27 cellular contexts compared by ENCODE assay signal in genomic region chr9:94599102-94599501, GRCh38. TPM values are rescaled to one million over a fixed set of nuclear protein-coding genes. Genes with fewer than 3 reads are reported as not detected.
DNase-seq lines count a peak whose midpoint lies in the region; ATAC-seq, FAIRE-seq and TF ChIP-seq lines count a peak whose summit lies in the region.
"Had no signal": no experiment of that assay in that cellular context is flagged by ENCODE, and none has a peak within 500 bp of the region (broad histone marks: within the 10 kb centered on the region; RNA-seq: fewer than 3 reads in every experiment).

No MANE protein-coding gene starts in this region.

- TF ChIP-seq POLR2A in HepG2 (IDR thresholded peaks at IDR 0.05; ENCODE audit: insufficient read depth in 1 of 2, low read depth in 2 of 2, low read length in 2 of 2) (no peak), right lobe of liver (IDR thresholded peaks at IDR 0.05) (no peak)

- FAIRE-seq in HepG2 (lab: Jason Lieb, UNC) (no peak), small intestine (lab: Jason Lieb, UNC) (no peak)
- FAIRE-seq: A549, D721Med, GM12891, GM18507, H54 had no signal

- ATAC-seq in HepG2 (peak; percentile 57), right lobe of liver (no peak)
- no peak for ATAC-seq in naive thymus-derived CD8-positive, alpha-beta T cell
- ATAC-seq: A549 had no signal

- TF ChIP-seq EP300 in HepG2 (IDR thresholded peaks at IDR 0.05; ENCODE audit: low read depth in 2 of 2, low read length in 2 of 2), result no peak
- TF ChIP-seq EP300 in HepG2 (CRISPR knock-in tag; IDR thresholded peaks at IDR 0.05; ENCODE audit: borderline replicate concordance), result no peak

- H3K36me3 ChIP-seq in HepG2 (replicated peaks in 1 of 2; ENCODE audit: control insufficient read depth in 1 of 2, insufficient read depth in 2 of 2, low read length in 2 of 2), result no peaks in the 10 kb centered on the region
- H3K36me3 ChIP-seq in right lobe of liver, result peaks cover 0 to 16% (median 3%) of the 10 kb centered on the region in 4 donors
- H3K36me3 ChIP-seq in skeletal muscle tissue (ENCODE audit: control insufficient read depth in 3 of 3, insufficient read depth in 3 of 3, low read length in 3 of 3), result no peaks in the 10 kb centered on the region
- peaks cover 0 to 3% of the 10 kb centered on the region in 2 donors for H3K36me3 ChIP-seq in small intestine (ENCODE audit: control insufficient read depth in 2 of 2, insufficient read depth in 2 of 2, low read length in 2 of 2)
- H3K36me3 ChIP-seq: BE2C; BLaER1 treated with 17β-estradiol and CSF1 and Interleukin-3, amounts not matched to agents 10 nM and 100 nM; HAP-1 had no signal

- no peaks in the 10 kb centered on the region for H3K9me3 ChIP-seq in HepG2 (ENCODE audit: low read length)
- no peaks in the 10 kb centered on the region for H3K9me3 ChIP-seq in right lobe of liver
- no peaks in the 10 kb centered on the region for H3K9me3 ChIP-seq in skeletal muscle tissue (ENCODE audit: control insufficient read depth in 3 of 3, low read length in 3 of 3)
- H3K9me3 ChIP-seq in small intestine (ENCODE audit: control insufficient read depth, low read depth), result no peaks in the 10 kb centered on the region
- H3K9me3 ChIP-seq: A549; BE2C; BLaER1 treated with 17β-estradiol and CSF1 and Interleukin-3, amounts not matched to agents 10 nM and 100 nM; HAP-1 had no signal

- H3K9ac ChIP-seq in HepG2 (ENCODE audit: insufficient read depth, low read depth, low read length), result no peak overlapping the region
- H3K9ac ChIP-seq in skeletal muscle tissue (ENCODE audit: low read depth in 1 of 3, low read length in 3 of 3), result peak overlapping the region in 2 of 3 donors; percentile 19 to 47
- H3K9ac ChIP-seq: BLaER1 treated with 17β-estradiol and CSF1 and Interleukin-3, amounts not matched to agents 10 nM and 100 nM had no signal

- peaks cover 38% of the 10 kb centered on the region for H3K4me1 ChIP-seq in HepG2 (ENCODE audit: insufficient read depth, low read length)
- peaks cover 0 to 15% (median 5%) of the 10 kb centered on the region in 4 donors for H3K4me1 ChIP-seq in right lobe of liver
- H3K4me1 ChIP-seq in skeletal muscle tissue (ENCODE audit: control insufficient read depth in 3 of 3, insufficient read depth in 3 of 3, low read length in 3 of 3), result peaks cover 23 to 39% (median 28%) of the 10 kb centered on the region in 3 donors
- H3K4me1 ChIP-seq in small intestine (ENCODE audit: control insufficient read depth in 2 of 2, insufficient read depth in 1 of 2, low read depth in 1 of 2, low read length in 1 of 2), result peaks cover 0 to 4% of the 10 kb centered on the region in 2 donors
- H3K4me1 ChIP-seq: A549, BE2C had no signal

- TF ChIP-seq CTCF in HepG2 (CRISPR knock-in tag; IDR thresholded peaks at IDR 0.05), result no peak
- no peak for TF ChIP-seq CTCF in right lobe of liver (IDR thresholded peaks at IDR 0.05)

- H3K4me3 ChIP-seq in HepG2 (replicated peaks in 1 of 3; ENCODE audit: insufficient read depth in 1 of 3, low read depth in 2 of 3, low read length in 3 of 3) (no peak overlapping the region), right lobe of liver (no peak overlapping the region), skeletal muscle tissue (ENCODE audit: low read length in 3 of 3) (no peak overlapping the region), small intestine (ENCODE audit: low read depth in 1 of 2, low read length in 2 of 2) (no peak overlapping the region)
- H3K4me3 ChIP-seq: A549; BLaER1 treated with 17β-estradiol and CSF1 and Interleukin-3, amounts not matched to agents 10 nM and 100 nM; HAP-1 had no signal

- no peaks in the 10 kb centered on the region for H3K79me2 ChIP-seq in HepG2 (ENCODE audit: insufficient read depth, low read length)

- no peaks in the 10 kb centered on the region for H4K20me1 ChIP-seq in HepG2 (ENCODE audit: insufficient read depth, low read length)
- H4K20me1 ChIP-seq: BLaER1 treated with 17β-estradiol and CSF1 and Interleukin-3, amounts not matched to agents 10 nM and 100 nM had no signal

- no peak for TF ChIP-seq RAD21 in HepG2 (CRISPR knock-in tag; IDR thresholded peaks at IDR 0.05)

- no peak overlapping the region for H3K27ac Mint-ChIP-seq in naive thymus-derived CD8-positive, alpha-beta T cell
- H3K27ac Mint-ChIP-seq: CD4-positive, alpha-beta T cell; HFFc6 had no signal

- H3K4me1 Mint-ChIP-seq in naive thymus-derived CD8-positive, alpha-beta T cell, result peaks cover 3 to 6% (median 4%) of the 10 kb centered on the region in 4 donors

- no peaks in the 10 kb centered on the region for H3K36me3 Mint-ChIP-seq in naive thymus-derived CD8-positive, alpha-beta T cell
- H3K36me3 Mint-ChIP-seq: CD8-positive, alpha-beta memory T cell had no signal

- in situ Hi-C loops in HepG2 (cut with HindIII; ENCODE audit: extremely low pct_ligation_motif_present, low pct_unique_long_range_greater_than_20kb), result no loop called here

- POLR2A ChIA-PET in HepG2 (lab: Yijun Ruan, JAX), result no interaction called here
- POLR2A ChIA-PET in naive thymus-derived CD8-positive, alpha-beta T cell (lab: Charles Lee), result no interaction called here

- H2AFZ ChIP-seq in HepG2 (ENCODE audit: low read length), result no peak overlapping the region

- DNase-seq in HepG2 (ENCODE audit: low spot score) (no peak), right lobe of liver (no peak), mesenteric fat pad (ENCODE audit: low spot score) (peak; percentile 35), small intestine (no peak), GDM1 (lab: John Stamatoyannopoulos, UW) (no peak)
- no peak for DNase-seq in naive thymus-derived CD8-positive, alpha-beta T cell
- DNase-seq: 8988T; ACHN; AML-193; BE2C; CD4-positive, alpha-beta T cell; CD8-positive, alpha-beta memory T cell; DMS 273 treated with DMSO at 0.1 percent for 48 hours; DMS79; EL; GF-D8; GOT3; HFFc6 had no signal

- no peak overlapping the region for H3K27ac ChIP-seq in HepG2 (ENCODE audit: extremely low read length, insufficient read depth, low read length)
- no peak overlapping the region for H3K27ac ChIP-seq in right lobe of liver
- peak overlapping the region; percentile 97 for H3K27ac ChIP-seq in skeletal muscle tissue (ENCODE audit: low read depth, low read length)
- H3K27ac ChIP-seq in small intestine (ENCODE audit: low read depth in 1 of 2, low read length in 1 of 2), result no peak overlapping the region
- H3K27ac ChIP-seq: A549; BLaER1 treated with 17β-estradiol and CSF1 and Interleukin-3, amounts not matched to agents 10 nM and 100 nM had no signal

- no peak overlapping the region for H3K4me3 Mint-ChIP-seq in naive thymus-derived CD8-positive, alpha-beta T cell
- H3K4me3 Mint-ChIP-seq: CD14-positive monocyte; CD4-positive, alpha-beta T cell; CD8-positive, alpha-beta memory T cell; HFFc6 had no signal

- H3K27me3 Mint-ChIP-seq in naive thymus-derived CD8-positive, alpha-beta T cell, result peaks cover 0 to 12% (median 7%) of the 10 kb centered on the region in 5 donors

- WGBS in HepG2 (ENCODE audit: low lambda C conversion rate), result 35% methylated on average over 7 of the region's 7 CpGs
- WGBS in right lobe of liver (ENCODE audit: insufficient coverage, low coverage, low lambda C conversion rate, missing lambda C conversion rate), result 40% methylated on average over 1 of the region's 7 CpGs
- WGBS in small intestine, 3 donors, result 86 to 94% (median 92%) methylated on average over 7 of the region's 7 CpGs

- BruUV-seq in HepG2 (replicated peaks; lab: Mats Ljungman, UMichigan), result no TSS peak

- intact Hi-C loops in HepG2 (cut with micrococcal nuclease; ENCODE audit: unreplicated experiment), result no loop called here
- intact Hi-C loops in right lobe of liver (cut with DNase I), result no loop called here

- no peaks in the 10 kb centered on the region; a peak in 1 of 5 replicates for H3K27me3 ChIP-seq in HepG2 (ENCODE audit: control insufficient read depth in 1 of 2, insufficient read depth in 2 of 2, low read length in 2 of 2)
- no peaks in the 10 kb centered on the region for H3K27me3 ChIP-seq in right lobe of liver
- no peaks in the 10 kb centered on the region for H3K27me3 ChIP-seq in skeletal muscle tissue (ENCODE audit: control insufficient read depth in 3 of 3, insufficient read depth in 3 of 3, low read length in 3 of 3)
- no peaks in the 10 kb centered on the region for H3K27me3 ChIP-seq in small intestine (ENCODE audit: control insufficient read depth in 2 of 2, insufficient read depth in 2 of 2, low read length in 2 of 2)
- H3K27me3 ChIP-seq: BE2C; BLaER1 treated with 17β-estradiol and CSF1 and Interleukin-3, amounts not matched to agents 10 nM and 100 nM had no signal

- CTCF ChIA-PET in HepG2 (lab: Yijun Ruan, JAX; ENCODE audit: low intra/inter-chr PET ratio, low total read pairs), result no interaction called here

- H3K9me3 Mint-ChIP-seq in naive thymus-derived CD8-positive, alpha-beta T cell, result no peaks in the 10 kb centered on the region
- H3K9me3 Mint-ChIP-seq: CD4-positive, alpha-beta T cell; CD8-positive, alpha-beta memory T cell; HFFc6 had no signal

- no peak overlapping the region for H3K4me2 ChIP-seq in HepG2 (ENCODE audit: low read depth, low read length)
- H3K4me2 ChIP-seq: A549; BLaER1 treated with 17β-estradiol and CSF1 and Interleukin-3, amounts not matched to agents 10 nM and 100 nM had no signal

RNA-seq across cellular contexts. Expression of gene FBP2, which starts 5.5 kb away (rescaled TPM):
- total RNA-seq in HepG2 (2016; rRNA removed; fragmentation: Illumina TruSeq; extraction: Trizol) (not detected in 2 replicates), right lobe of liver (not detected), mesenteric fat pad (not detected), skeletal muscle tissue (72.5 TPM)
- total RNA-seq in HepG2 (2016; cell fraction: cytosol; rRNA removed; fragmentation: Illumina TruSeq; extraction: Trizol; ENCODE audit: low read depth), result not detected in 2 replicates
- not detected in 2 replicates for total RNA-seq in HepG2 (2016; cell fraction: insoluble cytoplasmic fraction; rRNA removed; fragmentation: Illumina TruSeq; extraction: Trizol)
- total RNA-seq in HepG2 (2016; cell fraction: membrane; rRNA removed; fragmentation: Illumina TruSeq; extraction: Trizol), result not detected in 2 replicates
- total RNA-seq in HepG2 (2016; cell fraction: nucleus; rRNA removed; fragmentation: Illumina TruSeq; extraction: Trizol), result not detected in 2 replicates
- polyA plus RNA-seq in HepG2 (2011; rRNA removed) (not detected in 2 replicates), small intestine (1 to 10 TPM in 2 of 3 donors, not detected in 1; 1.1 to 1.9 TPM)
- not detected in 2 replicates for polyA plus RNA-seq in HepG2 (2011; cell fraction: cytosol; rRNA removed)
- not detected in 2 replicates for polyA plus RNA-seq in HepG2 (2011; cell fraction: nucleus; rRNA removed)
- polyA plus RNA-seq in HepG2 (2012), result 0.11 TPM in 1 of 2 replicates, not detected in the other
- polyA plus RNA-seq in HepG2 (2016; cell fraction: cytosol; fragmentation: Illumina TruSeq; extraction: Trizol; ENCODE audit: low read depth), result not detected in 2 replicates
- polyA plus RNA-seq in HepG2 (2016; cell fraction: insoluble cytoplasmic fraction; fragmentation: Illumina TruSeq; extraction: Trizol; ENCODE audit: low read depth), result not detected in 2 replicates
- polyA plus RNA-seq in HepG2 (2016; cell fraction: membrane; fragmentation: Illumina TruSeq; extraction: Trizol; ENCODE audit: low read depth), result not detected in 2 replicates
- not detected in 2 replicates for polyA plus RNA-seq in HepG2 (2016; cell fraction: nucleus; fragmentation: Illumina TruSeq; extraction: Trizol; ENCODE audit: insufficient read depth, low read depth)
- not detected in 2 replicates for polyA minus RNA-seq in HepG2 (2011; rRNA and poly(A)+ RNA removed; ENCODE audit: low replicate concordance)
- not detected in 2 replicates for polyA minus RNA-seq in HepG2 (2011; cell fraction: cytosol; rRNA and poly(A)+ RNA removed)
- not detected in 2 replicates for polyA minus RNA-seq in HepG2 (2011; cell fraction: nucleus; rRNA and poly(A)+ RNA removed)
- total RNA-seq in naive thymus-derived CD8-positive, alpha-beta T cell, result not detected
- not detected for polyA plus RNA-seq in naive thymus-derived CD8-positive, alpha-beta T cell
- total RNA-seq: CD4-positive, alpha-beta T cell; CD8-positive, alpha-beta memory T cell; HFFc6 had no signal
- polyA plus RNA-seq: A549; CD14-positive monocyte; CD8-positive, alpha-beta memory T cell had no signal

RNA-seq across cellular contexts. Expression of gene FBP1, which starts 40.2 kb away (rescaled TPM):
- total RNA-seq in HepG2 (2016; rRNA removed; fragmentation: Illumina TruSeq; extraction: Trizol) (0.28 and 0.29 TPM in 2 replicates), right lobe of liver (100 to 1,000 TPM; 180 to 781 (median 384) TPM), mesenteric fat pad (14.5 TPM), skeletal muscle tissue (not detected)
- total RNA-seq in HepG2 (2016; cell fraction: cytosol; rRNA removed; fragmentation: Illumina TruSeq; extraction: Trizol; ENCODE audit: low read depth), result not detected in 2 replicates
- total RNA-seq in HepG2 (2016; cell fraction: insoluble cytoplasmic fraction; rRNA removed; fragmentation: Illumina TruSeq; extraction: Trizol), result not detected in 2 replicates
- total RNA-seq in HepG2 (2016; cell fraction: membrane; rRNA removed; fragmentation: Illumina TruSeq; extraction: Trizol), result 0.12 and 0.17 TPM in 2 replicates
- total RNA-seq in HepG2 (2016; cell fraction: nucleus; rRNA removed; fragmentation: Illumina TruSeq; extraction: Trizol), result not detected in 2 replicates
- polyA plus RNA-seq in HepG2 (2011; rRNA removed) (0.22 and 0.53 TPM in 2 replicates), small intestine (1,000 to 10,000 TPM in 1 of 3 donors, 100 to 1,000 TPM in 2; 113 to 1,158 (median 497) TPM)
- polyA plus RNA-seq in HepG2 (2011; cell fraction: cytosol; rRNA removed), result 0.17 and 0.32 TPM in 2 replicates
- 0.14 TPM in 2 replicates for polyA plus RNA-seq in HepG2 (2011; cell fraction: nucleus; rRNA removed)
- polyA plus RNA-seq in HepG2 (2012), result 0.83 and 1.6 TPM in 2 replicates
- 0.16 and 0.26 TPM in 2 replicates for polyA plus RNA-seq in HepG2 (2016; cell fraction: cytosol; fragmentation: Illumina TruSeq; extraction: Trizol; ENCODE audit: low read depth)
- 0.24 TPM in 1 of 2 replicates, not detected in the other for polyA plus RNA-seq in HepG2 (2016; cell fraction: insoluble cytoplasmic fraction; fragmentation: Illumina TruSeq; extraction: Trizol; ENCODE audit: low read depth)
- 0.18 and 0.47 TPM in 2 replicates for polyA plus RNA-seq in HepG2 (2016; cell fraction: membrane; fragmentation: Illumina TruSeq; extraction: Trizol; ENCODE audit: low read depth)
- not detected in 2 replicates for polyA plus RNA-seq in HepG2 (2016; cell fraction: nucleus; fragmentation: Illumina TruSeq; extraction: Trizol; ENCODE audit: insufficient read depth, low read depth)
- polyA minus RNA-seq in HepG2 (2011; rRNA and poly(A)+ RNA removed; ENCODE audit: low replicate concordance), result 0.23 TPM in 1 of 2 replicates, not detected in the other
- polyA minus RNA-seq in HepG2 (2011; cell fraction: cytosol; rRNA and poly(A)+ RNA removed), result not detected in 2 replicates
- not detected in 2 replicates for polyA minus RNA-seq in HepG2 (2011; cell fraction: nucleus; rRNA and poly(A)+ RNA removed)
- total RNA-seq in naive thymus-derived CD8-positive, alpha-beta T cell, result 1 to 10 TPM; 5.2 to 6.8 TPM
- polyA plus RNA-seq in naive thymus-derived CD8-positive, alpha-beta T cell, result 10 to 100 TPM in 2 of 3 donors, 1 to 10 TPM in 1; 5.5 to 22.1 (median 15.6) TPM
- total RNA-seq: HFFc6 had no signal
- polyA plus RNA-seq: A549 had no signal

RNA-seq across cellular contexts. Expression of gene PCAT7, which starts 44.2 kb away (rescaled TPM):
- 2.3 and 3.2 TPM in 2 replicates for total RNA-seq in HepG2 (2016; rRNA removed; fragmentation: Illumina TruSeq; extraction: Trizol)
- 0.62 and 0.71 TPM in 2 replicates for total RNA-seq in HepG2 (2016; cell fraction: cytosol; rRNA removed; fragmentation: Illumina TruSeq; extraction: Trizol; ENCODE audit: low read depth)
- 2.3 and 2.7 TPM in 2 replicates for total RNA-seq in HepG2 (2016; cell fraction: insoluble cytoplasmic fraction; rRNA removed; fragmentation: Illumina TruSeq; extraction: Trizol)
- total RNA-seq in HepG2 (2016; cell fraction: membrane; rRNA removed; fragmentation: Illumina TruSeq; extraction: Trizol), result 1.7 and 2.3 TPM in 2 replicates
- total RNA-seq in HepG2 (2016; cell fraction: nucleus; rRNA removed; fragmentation: Illumina TruSeq; extraction: Trizol), result 2.2 and 2.9 TPM in 2 replicates
- polyA plus RNA-seq in HepG2 (2011; rRNA removed), result 3.8 and 3.9 TPM in 2 replicates
- 2.4 and 3.8 TPM in 2 replicates for polyA plus RNA-seq in HepG2 (2011; cell fraction: cytosol; rRNA removed)
- polyA plus RNA-seq in HepG2 (2011; cell fraction: nucleus; rRNA removed), result 3.3 and 4.5 TPM in 2 replicates
- 3.1 and 3.5 TPM in 2 replicates for polyA plus RNA-seq in HepG2 (2012)
- polyA plus RNA-seq in HepG2 (2016; cell fraction: cytosol; fragmentation: Illumina TruSeq; extraction: Trizol; ENCODE audit: low read depth), result 1.1 and 1.5 TPM in 2 replicates
- polyA plus RNA-seq in HepG2 (2016; cell fraction: insoluble cytoplasmic fraction; fragmentation: Illumina TruSeq; extraction: Trizol; ENCODE audit: low read depth), result 2.5 and 3.2 TPM in 2 replicates
- 1.4 and 2.2 TPM in 2 replicates for polyA plus RNA-seq in HepG2 (2016; cell fraction: membrane; fragmentation: Illumina TruSeq; extraction: Trizol; ENCODE audit: low read depth)
- polyA plus RNA-seq in HepG2 (2016; cell fraction: nucleus; fragmentation: Illumina TruSeq; extraction: Trizol; ENCODE audit: insufficient read depth, low read depth), result 3.5 and 3.8 TPM in 2 replicates
- polyA minus RNA-seq in HepG2 (2011; rRNA and poly(A)+ RNA removed; ENCODE audit: low replicate concordance), result 2.2 and 3.5 TPM in 2 replicates
- 1.8 and 3.5 TPM in 2 replicates for polyA minus RNA-seq in HepG2 (2011; cell fraction: cytosol; rRNA and poly(A)+ RNA removed)
- polyA minus RNA-seq in HepG2 (2011; cell fraction: nucleus; rRNA and poly(A)+ RNA removed), result 6.2 and 8.3 TPM in 2 replicates
- total RNA-seq in right lobe of liver, result 1 to 10 TPM in 2 of 6 experiments, under 1 TPM in 4; 0.37 to 3.1 (median 0.96) TPM
- total RNA-seq in mesenteric fat pad, result not detected
- not detected for total RNA-seq in skeletal muscle tissue
- not detected for total RNA-seq in naive thymus-derived CD8-positive, alpha-beta T cell
- not detected for polyA plus RNA-seq in naive thymus-derived CD8-positive, alpha-beta T cell
- 1 to 10 TPM in 1 of 3 donors, under 1 TPM in 2; 0.42 to 2.0 (median 0.54) TPM for polyA plus RNA-seq in small intestine
- total RNA-seq: CD4-positive, alpha-beta T cell; CD8-positive, alpha-beta memory T cell; HFFc6 had no signal
- polyA plus RNA-seq: CD14-positive monocyte; CD8-positive, alpha-beta memory T cell had no signal

Comparison
In these comparisons a context has a peak if more than half of its experiments do, and no peak if none do; other contexts are left out.
1. RNA of gene FBP1, which starts 40.2 kb away (total RNA-seq): 180 to 781 TPM in right lobe of liver; 14.5 TPM in mesenteric fat pad (single experiment), 5.2 to 6.8 TPM in naive thymus-derived CD8-positive, alpha-beta T cell, 0.12 to 0.29 TPM in HepG2 and not detected in skeletal muscle tissue (single experiment); every median in the first group is over 10 times any median in the second.
2. RNA of gene FBP2, which starts 5.5 kb away (total RNA-seq): 72.5 TPM in skeletal muscle tissue (single experiment); not detected in HepG2, not detected in right lobe of liver, not detected in mesenteric fat pad (single experiment) and not detected in naive thymus-derived CD8-positive, alpha-beta T cell; every median in the first group is over 10 times any median in the second.